ENCODE assay signal across 9 cellular contexts in genomic region chr6:53326372-53327016, GRCh38.
DNase-seq lines count a peak whose midpoint lies in the region; ATAC-seq lines count a peak whose summit lies in the region.
"Had no signal": no experiment of that assay in that cellular context is flagged by ENCODE, and none has a peak within 500 bp of the region (broad histone marks: within the 10 kb centered on the region; RNA-seq: fewer than 3 reads in every experiment).

No MANE protein-coding gene starts in this region.

- H3K9me3 Mint-ChIP-seq in dendritic cell treated with granulocyte-macrophage colony-stimulating factor and Interleukin-4, amounts not matched to agents 40 ng/mL and 50 ng/mL, for 4 days: no peaks in the 10 kb centered on the region
- H3K9me3 Mint-ChIP-seq: activated T-cell treated with anti-CD3 and anti-CD28 coated beads, Interleukin-2, amount 50 U/mL, for 72 hours had no signal

- H3K9me3 ChIP-seq in KOPT-K1 (ENCODE audit: insufficient read depth, low read length, poor library complexity, severe bottlenecking) (no peaks in the 10 kb centered on the region), muscle layer of duodenum (ENCODE audit: control insufficient read depth in 1 of 2, low read length in 2 of 2) (no peaks in the 10 kb centered on the region)

- H3K27ac ChIP-seq in KOPT-K1 (ENCODE audit: low read depth, low read length, poor library complexity, severe bottlenecking) (peak overlapping the region; percentile 35), muscle layer of duodenum (ENCODE audit: low read length) (peak overlapping the region; percentile 37)

- no peak overlapping the region for H3K4me3 Mint-ChIP-seq in dendritic cell treated with granulocyte-macrophage colony-stimulating factor and Interleukin-4, amounts not matched to agents 40 ng/mL and 50 ng/mL, for 4 days

- H3K36me3 ChIP-seq in KOPT-K1 (ENCODE audit: insufficient read depth, low read length) (peaks cover 78% of the 10 kb centered on the region), muscle layer of duodenum (ENCODE audit: control insufficient read depth in 1 of 2, insufficient read depth in 2 of 2, low read length in 2 of 2) (no peaks in the 10 kb centered on the region)

- peaks cover 4 to 48% of the 10 kb centered on the region in 2 donors for H3K4me1 ChIP-seq in muscle layer of duodenum (ENCODE audit: control insufficient read depth in 1 of 2, insufficient read depth in 2 of 2, low read length in 2 of 2)

- no peaks in the 10 kb centered on the region for H3K27me3 Mint-ChIP-seq in dendritic cell treated with granulocyte-macrophage colony-stimulating factor and Interleukin-4, amounts not matched to agents 40 ng/mL and 50 ng/mL, for 4 days

- DNase-seq in AG20443 (ENCODE audit: low spot score) (peak; percentile 94), CD1c-positive myeloid dendritic cell (ENCODE audit: extremely low spot score) (no peak), NCI-H1105 treated with DMSO at 0.1 percent for 48 hours (lab: John Stamatoyannopoulos, UW) (no peak), NCI-H146 (lab: John Stamatoyannopoulos, UW) (no peak)
- DNase-seq: activated T-cell treated with anti-CD3 and anti-CD28 coated beads, Interleukin-2, amount 50 U/mL, for 72 hours had no signal

- H3K27me3 ChIP-seq in muscle layer of duodenum (ENCODE audit: low read depth, low read length): no peaks in the 10 kb centered on the region

- H3K4me3 ChIP-seq in muscle layer of duodenum (ENCODE audit: low read depth in 1 of 2, low read length in 2 of 2): peak overlapping the region in 1 of 2 donors; percentile 16

- intact Hi-C loops in dendritic cell treated with granulocyte-macrophage colony-stimulating factor and Interleukin-4, amounts not matched to agents 40 ng/mL and 50 ng/mL, for 4 days (cut with micrococcal nuclease): no loop called here

- peak overlapping the region; percentile 70 for H3K27ac Mint-ChIP-seq in dendritic cell treated with granulocyte-macrophage colony-stimulating factor and Interleukin-4, amounts not matched to agents 40 ng/mL and 50 ng/mL, for 4 days

- H3K36me3 Mint-ChIP-seq in dendritic cell treated with granulocyte-macrophage colony-stimulating factor and Interleukin-4, amounts not matched to agents 40 ng/mL and 50 ng/mL, for 4 days (ENCODE audit: low read depth): peaks cover 6% of the 10 kb centered on the region

- no peak for ATAC-seq in GM19452 (IDR thresholded peaks at IDR 0.05; ENCODE audit: unreplicated experiment)

- H3K4me1 Mint-ChIP-seq in dendritic cell treated with granulocyte-macrophage colony-stimulating factor and Interleukin-4, amounts not matched to agents 40 ng/mL and 50 ng/mL, for 4 days (ENCODE audit: low read depth): peaks cover 45% of the 10 kb centered on the region
